Comparison of ENCODE assay signal across 9 cellular contexts in genomic region chr6:32413427-32414047, GRCh38. TPM values are rescaled to one million over a fixed set of nuclear protein-coding genes. Genes with fewer than 3 reads are reported as not detected.
A peak's percentile ranks its signal among the peaks of the same experiment; 100 is the strongest.
DNase-seq lines count a peak whose midpoint lies in the region; ATAC-seq and TF ChIP-seq lines count a peak whose summit lies in the region.
"Had no signal": no experiment of that assay in that cellular context is flagged by ENCODE, and none has a peak within 500 bp of the region (broad histone marks: within the 10 kb centered on the region; RNA-seq: fewer than 3 reads in every experiment).

No MANE protein-coding gene starts in this region.

- 9% methylated on average over 11 of the region's 11 CpGs for WGBS in esophagus muscularis mucosa

- no peak for TF ChIP-seq POLR2A in esophagus muscularis mucosa (IDR thresholded peaks at IDR 0.05; ENCODE audit: low read depth)

- no peak overlapping the region for H3K4me3 Mint-ChIP-seq in naive thymus-derived CD4-positive, alpha-beta T cell
- H3K4me3 Mint-ChIP-seq: activated naive CD4-positive, alpha-beta T cell treated with anti-CD3 and anti-CD28 coated beads, Interleukin-2, amount 50 U/mL, for 24 hours had no signal

- H3K27ac Mint-ChIP-seq in naive thymus-derived CD4-positive, alpha-beta T cell = no peak overlapping the region
- H3K27ac Mint-ChIP-seq: activated naive CD4-positive, alpha-beta T cell treated with anti-CD3 and anti-CD28 coated beads, Interleukin-2, amount 50 U/mL, for 24 hours had no signal

- POLR2A ChIA-PET in naive thymus-derived CD4-positive, alpha-beta T cell (lab: Charles Lee) = interaction anchor here (0.6 to 1.2 kb wide), 3 partner anchors 59 to 438 kb away, joined by 3 read pairs; no protein-coding TSS in a partner anchor

- H3K36me3 ChIP-seq in OCI-LY3 (replicated peaks; ENCODE audit: low read depth, low read length) = no peaks in the 10 kb centered on the region
- H3K36me3 ChIP-seq in esophagus muscularis mucosa = no peaks in the 10 kb centered on the region
- H3K36me3 ChIP-seq in naive thymus-derived CD4-positive, alpha-beta T cell (ENCODE audit: control insufficient read depth in 2 of 3, insufficient read depth in 3 of 3, low read length in 3 of 3) = no peaks in the 10 kb centered on the region

- peaks cover 30 to 62% (median 45%) of the 10 kb centered on the region in 5 donors for H3K27me3 Mint-ChIP-seq in naive thymus-derived CD4-positive, alpha-beta T cell

- H3K9me3 Mint-ChIP-seq in naive thymus-derived CD4-positive, alpha-beta T cell = peaks cover 0 to 2% (median 0%) of the 10 kb centered on the region in 11 donors
- H3K9me3 Mint-ChIP-seq: activated naive CD4-positive, alpha-beta T cell treated with anti-CD3 and anti-CD28 coated beads, Interleukin-2, amount 50 U/mL, for 24 hours had no signal

- no peaks in the 10 kb centered on the region for H3K36me3 Mint-ChIP-seq in naive thymus-derived CD4-positive, alpha-beta T cell
- H3K36me3 Mint-ChIP-seq: activated naive CD4-positive, alpha-beta T cell treated with anti-CD3 and anti-CD28 coated beads, Interleukin-2, amount 50 U/mL, for 24 hours had no signal

- TF ChIP-seq CTCF in OCI-LY3 (IDR thresholded peaks at IDR 0.05; ENCODE audit: low read depth, low read length) = peak; percentile 66
- TF ChIP-seq CTCF in esophagus muscularis mucosa (IDR thresholded peaks at IDR 0.05) = peak; percentile 89 to 97 (median 92)

- H2AFZ ChIP-seq in OCI-LY3 (ENCODE audit: low read depth, low read length) = peak overlapping the region; percentile 91

- intact Hi-C loops in esophagus muscularis mucosa (cut with DNase I) = loop anchor here (1.0 to 5.0 kb wide), 3 partner anchors 166 to 454 kb away; no protein-coding TSS in a partner anchor
- intact Hi-C loops in naive thymus-derived CD4-positive, alpha-beta T cell (cut with micrococcal nuclease) = loop anchor here (1.0 to 5.0 kb wide), 9 partner anchors 168 to 455 kb away; no protein-coding TSS in a partner anchor

- CTCF ChIA-PET in naive thymus-derived CD4-positive, alpha-beta T cell (lab: Charles Lee) = interaction anchor here (0.6 to 5.5 kb wide), 27 partner anchors 8 to 455 kb away, joined by 3 to 54 read pairs (median 4); partner anchors contain the start of gene TAP2

- H3K9ac ChIP-seq in OCI-LY3 (ENCODE audit: low read length) = peak overlapping the region; percentile 17; the same call in 1 of the 2 replicates

- no peak for TF ChIP-seq EP300 in esophagus muscularis mucosa (IDR thresholded peaks at IDR 0.05)

- H3K4me3 ChIP-seq in OCI-LY3 (ENCODE audit: low read length) (peak overlapping the region; percentile 58), esophagus muscularis mucosa (no peak overlapping the region)
- no peak overlapping the region for H3K4me3 ChIP-seq in naive thymus-derived CD4-positive, alpha-beta T cell (ENCODE audit: low read length)

- no peaks in the 10 kb centered on the region for H4K20me1 ChIP-seq in OCI-LY3 (ENCODE audit: insufficient read depth, low read length)

- H3K9me3 ChIP-seq in OCI-LY3 (ENCODE audit: insufficient read depth, low read length) = no peaks in the 10 kb centered on the region
- no peaks in the 10 kb centered on the region for H3K9me3 ChIP-seq in esophagus muscularis mucosa
- H3K9me3 ChIP-seq in naive thymus-derived CD4-positive, alpha-beta T cell (ENCODE audit: control insufficient read depth in 2 of 3, low read length in 3 of 3) = no peaks in the 10 kb centered on the region

- H3K4me1 Mint-ChIP-seq in naive thymus-derived CD4-positive, alpha-beta T cell = peaks cover 3 to 14% (median 8%) of the 10 kb centered on the region in 7 donors

- H3K27ac ChIP-seq in OCI-LY3 (ENCODE audit: low read length) = no peak overlapping the region
- H3K27ac ChIP-seq in esophagus muscularis mucosa (replicated peaks in 1 of 4) = no peak overlapping the region
- H3K27ac ChIP-seq in naive thymus-derived CD4-positive, alpha-beta T cell (ENCODE audit: low read depth, low read length) = no peak overlapping the region

- peak; percentile 79 for DNase-seq in DMS 273 (lab: John Stamatoyannopoulos, UW; ENCODE audit: unreplicated experiment)
- DNase-seq in HT-29 (ENCODE audit: low spot score) = peak; percentile 82
- peak; percentile 83 for DNase-seq in activated T-cell treated with anti-CD3 and anti-CD28 coated beads for 4 hours
- peak; percentile 94 for DNase-seq in esophagus muscularis mucosa (ENCODE audit: extremely low spot score)
- peak; percentile 54 to 85 (median 79) for DNase-seq in naive thymus-derived CD4-positive, alpha-beta T cell
- DNase-seq in stimulated activated CD8-positive, alpha-beta memory T cell treated with anti-CD3 and anti-CD28 coated beads, Interleukin-7, amount 100 ng/mL, for 4 hours (ENCODE audit: low read depth in 2 of 2) = peak; percentile 67 to 71

- H3K27me3 ChIP-seq in OCI-LY3 (ENCODE audit: low read depth, low read length) = peaks cover 13% of the 10 kb centered on the region; the same call in 1 of the 2 replicates
- H3K27me3 ChIP-seq in esophagus muscularis mucosa = peaks cover 0 to 65% (median 6%) of the 10 kb centered on the region in 4 donors
- peaks cover 0 to 3% of the 10 kb centered on the region in 2 donors for H3K27me3 ChIP-seq in naive thymus-derived CD4-positive, alpha-beta T cell (ENCODE audit: control insufficient read depth in 2 of 2, insufficient read depth in 2 of 2, low read length in 2 of 2)

- H3K4me2 ChIP-seq in OCI-LY3 (ENCODE audit: low read length) = peak overlapping the region; percentile 77

- H3K79me2 ChIP-seq in OCI-LY3 (ENCODE audit: low read length) = no peaks in the 10 kb centered on the region

- H3K4me1 ChIP-seq in OCI-LY3 (ENCODE audit: low read length) = peaks cover 17% of the 10 kb centered on the region
- H3K4me1 ChIP-seq in esophagus muscularis mucosa = peaks cover 0 to 10% (median 7%) of the 10 kb centered on the region in 4 donors
- H3K4me1 ChIP-seq in naive thymus-derived CD4-positive, alpha-beta T cell (ENCODE audit: control insufficient read depth in 2 of 2, insufficient read depth in 2 of 2, low read length in 2 of 2) = no peaks in the 10 kb centered on the region

- ATAC-seq in naive thymus-derived CD4-positive, alpha-beta T cell = peak; percentile 96
- ATAC-seq in HG03108 (IDR thresholded peaks at IDR 0.05; ENCODE audit: unreplicated experiment) = no peak

RNA-seq across cellular contexts. Expression of gene BTNL2, which starts 6.6 kb away (rescaled TPM):
- total RNA-seq in HT-29 (2014; rRNA removed; shearing (Covaris generic)) = not detected in 2 replicates
- total RNA-seq in esophagus muscularis mucosa = not detected
- not detected for total RNA-seq in naive thymus-derived CD4-positive, alpha-beta T cell
- polyA plus RNA-seq in naive thymus-derived CD4-positive, alpha-beta T cell = not detected

RNA-seq across cellular contexts. Expression of gene HLA-DRA, which starts 26.1 kb away (rescaled TPM):
- total RNA-seq in HT-29 (2014; rRNA removed; shearing (Covaris generic)) = not detected in 2 replicates
- 100 to 1,000 TPM in 3 of 4 donors, 10 to 100 TPM in 1; 93.9 to 223 (median 113) TPM for total RNA-seq in esophagus muscularis mucosa
- 100 to 1,000 TPM in 3 of 5 experiments, 10 to 100 TPM in 2; 35.4 to 679 (median 104) TPM for total RNA-seq in naive thymus-derived CD4-positive, alpha-beta T cell
- polyA plus RNA-seq in naive thymus-derived CD4-positive, alpha-beta T cell = 10 to 100 TPM in 1 of 2 donors, 1 to 10 TPM in 1; 7.8 to 11.0 TPM

RNA-seq across cellular contexts. Expression of gene TSBP1, which starts 41.8 kb away (rescaled TPM):
- not detected in 2 replicates for total RNA-seq in HT-29 (2014; rRNA removed; shearing (Covaris generic))
- not detected for total RNA-seq in esophagus muscularis mucosa
- total RNA-seq in naive thymus-derived CD4-positive, alpha-beta T cell = not detected
- polyA plus RNA-seq in naive thymus-derived CD4-positive, alpha-beta T cell = not detected

Comparison
In these comparisons a context has a peak if more than half of its experiments do, and no peak if none do; other contexts are left out.
1. RNA of gene HLA-DRA, which starts 26.1 kb away (total RNA-seq): 93.9 to 223 TPM in esophagus muscularis mucosa and 35.4 to 679 TPM in naive thymus-derived CD4-positive, alpha-beta T cell; not detected in HT-29; every median in the first group is over 10 times any median in the second.
2. Peak in every context shown above with its lines, with median percentiles within 50 percentile points of each other: DNase-seq.